Comparison of ENCODE assay signal across 1 cellular context in the genomic region with DNA sequence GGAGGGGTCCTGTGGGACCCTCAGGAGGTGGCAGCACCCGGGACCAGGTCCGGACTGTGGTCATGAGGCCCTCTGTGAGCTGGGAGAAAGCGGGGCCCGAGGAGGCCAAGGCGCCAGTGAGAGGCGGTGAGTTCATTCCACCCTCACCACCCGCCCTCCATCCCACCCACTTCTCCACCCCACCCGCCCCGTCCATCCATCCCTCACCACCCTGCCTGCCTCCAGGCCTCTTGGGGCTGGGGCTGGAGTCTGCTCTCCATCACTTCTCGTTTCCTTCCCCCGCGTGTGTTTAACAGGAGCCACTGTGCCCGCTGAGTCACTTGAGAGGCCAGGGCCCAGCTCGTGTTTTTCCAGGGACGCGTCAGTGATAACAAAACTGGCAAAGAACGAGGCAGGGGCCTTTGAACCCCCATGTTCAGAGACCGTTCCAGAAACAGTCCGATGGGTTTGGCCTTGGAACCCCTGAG.
TF ChIP-seq lines count a peak whose summit lies in the region.

No MANE protein-coding gene starts in this region.

TF ChIP-seq in H1, 55 proteins besides CTCF, POLR2A, EP300 and RAD21:
- TF ChIP-seq ASH2L (IDR thresholded peaks at IDR 0.05; ENCODE audit: low read length) = no peak
- TF ChIP-seq KDM1A (IDR thresholded peaks at IDR 0.05; ENCODE audit: borderline replicate concordance, low read length) = no peak
- no peak for TF ChIP-seq NRF1 (IDR thresholded peaks at IDR 0.05; ENCODE audit: low read depth, low read length)
- TF ChIP-seq SIN3A (conservative IDR thresholded peaks at IDR 0.05 in 1 of 2, IDR thresholded peaks at IDR 0.05 in 1 of 2; ENCODE audit: low read depth in 1 of 2, low read length in 2 of 2) = no peak
- no peak for TF ChIP-seq RXRA (IDR thresholded peaks at IDR 0.05; ENCODE audit: insufficient read depth, low read depth, low read length)
- no peak for TF ChIP-seq POLR2AphosphoS5 (IDR thresholded peaks at IDR 0.05; ENCODE audit: low read depth, low read length)
- TF ChIP-seq SP2 (IDR thresholded peaks at IDR 0.05; ENCODE audit: low read length) = no peak
- TF ChIP-seq RBBP5 (IDR thresholded peaks at IDR 0.05; ENCODE audit: borderline replicate concordance, low read depth, low read length) = no peak
- TF ChIP-seq KDM5A (IDR thresholded peaks at IDR 0.05; ENCODE audit: low read length) = no peak
- TF ChIP-seq, protein P1, sequence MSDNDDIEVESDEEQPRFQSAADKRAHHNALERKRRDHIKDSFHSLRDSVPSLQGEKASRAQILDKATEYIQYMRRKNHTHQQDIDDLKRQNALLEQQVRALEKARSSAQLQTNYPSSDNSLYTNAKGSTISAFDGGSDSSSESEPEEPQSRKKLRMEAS (IDR thresholded peaks at IDR 0.05) = no peak
- TF ChIP-seq, protein P2, sequence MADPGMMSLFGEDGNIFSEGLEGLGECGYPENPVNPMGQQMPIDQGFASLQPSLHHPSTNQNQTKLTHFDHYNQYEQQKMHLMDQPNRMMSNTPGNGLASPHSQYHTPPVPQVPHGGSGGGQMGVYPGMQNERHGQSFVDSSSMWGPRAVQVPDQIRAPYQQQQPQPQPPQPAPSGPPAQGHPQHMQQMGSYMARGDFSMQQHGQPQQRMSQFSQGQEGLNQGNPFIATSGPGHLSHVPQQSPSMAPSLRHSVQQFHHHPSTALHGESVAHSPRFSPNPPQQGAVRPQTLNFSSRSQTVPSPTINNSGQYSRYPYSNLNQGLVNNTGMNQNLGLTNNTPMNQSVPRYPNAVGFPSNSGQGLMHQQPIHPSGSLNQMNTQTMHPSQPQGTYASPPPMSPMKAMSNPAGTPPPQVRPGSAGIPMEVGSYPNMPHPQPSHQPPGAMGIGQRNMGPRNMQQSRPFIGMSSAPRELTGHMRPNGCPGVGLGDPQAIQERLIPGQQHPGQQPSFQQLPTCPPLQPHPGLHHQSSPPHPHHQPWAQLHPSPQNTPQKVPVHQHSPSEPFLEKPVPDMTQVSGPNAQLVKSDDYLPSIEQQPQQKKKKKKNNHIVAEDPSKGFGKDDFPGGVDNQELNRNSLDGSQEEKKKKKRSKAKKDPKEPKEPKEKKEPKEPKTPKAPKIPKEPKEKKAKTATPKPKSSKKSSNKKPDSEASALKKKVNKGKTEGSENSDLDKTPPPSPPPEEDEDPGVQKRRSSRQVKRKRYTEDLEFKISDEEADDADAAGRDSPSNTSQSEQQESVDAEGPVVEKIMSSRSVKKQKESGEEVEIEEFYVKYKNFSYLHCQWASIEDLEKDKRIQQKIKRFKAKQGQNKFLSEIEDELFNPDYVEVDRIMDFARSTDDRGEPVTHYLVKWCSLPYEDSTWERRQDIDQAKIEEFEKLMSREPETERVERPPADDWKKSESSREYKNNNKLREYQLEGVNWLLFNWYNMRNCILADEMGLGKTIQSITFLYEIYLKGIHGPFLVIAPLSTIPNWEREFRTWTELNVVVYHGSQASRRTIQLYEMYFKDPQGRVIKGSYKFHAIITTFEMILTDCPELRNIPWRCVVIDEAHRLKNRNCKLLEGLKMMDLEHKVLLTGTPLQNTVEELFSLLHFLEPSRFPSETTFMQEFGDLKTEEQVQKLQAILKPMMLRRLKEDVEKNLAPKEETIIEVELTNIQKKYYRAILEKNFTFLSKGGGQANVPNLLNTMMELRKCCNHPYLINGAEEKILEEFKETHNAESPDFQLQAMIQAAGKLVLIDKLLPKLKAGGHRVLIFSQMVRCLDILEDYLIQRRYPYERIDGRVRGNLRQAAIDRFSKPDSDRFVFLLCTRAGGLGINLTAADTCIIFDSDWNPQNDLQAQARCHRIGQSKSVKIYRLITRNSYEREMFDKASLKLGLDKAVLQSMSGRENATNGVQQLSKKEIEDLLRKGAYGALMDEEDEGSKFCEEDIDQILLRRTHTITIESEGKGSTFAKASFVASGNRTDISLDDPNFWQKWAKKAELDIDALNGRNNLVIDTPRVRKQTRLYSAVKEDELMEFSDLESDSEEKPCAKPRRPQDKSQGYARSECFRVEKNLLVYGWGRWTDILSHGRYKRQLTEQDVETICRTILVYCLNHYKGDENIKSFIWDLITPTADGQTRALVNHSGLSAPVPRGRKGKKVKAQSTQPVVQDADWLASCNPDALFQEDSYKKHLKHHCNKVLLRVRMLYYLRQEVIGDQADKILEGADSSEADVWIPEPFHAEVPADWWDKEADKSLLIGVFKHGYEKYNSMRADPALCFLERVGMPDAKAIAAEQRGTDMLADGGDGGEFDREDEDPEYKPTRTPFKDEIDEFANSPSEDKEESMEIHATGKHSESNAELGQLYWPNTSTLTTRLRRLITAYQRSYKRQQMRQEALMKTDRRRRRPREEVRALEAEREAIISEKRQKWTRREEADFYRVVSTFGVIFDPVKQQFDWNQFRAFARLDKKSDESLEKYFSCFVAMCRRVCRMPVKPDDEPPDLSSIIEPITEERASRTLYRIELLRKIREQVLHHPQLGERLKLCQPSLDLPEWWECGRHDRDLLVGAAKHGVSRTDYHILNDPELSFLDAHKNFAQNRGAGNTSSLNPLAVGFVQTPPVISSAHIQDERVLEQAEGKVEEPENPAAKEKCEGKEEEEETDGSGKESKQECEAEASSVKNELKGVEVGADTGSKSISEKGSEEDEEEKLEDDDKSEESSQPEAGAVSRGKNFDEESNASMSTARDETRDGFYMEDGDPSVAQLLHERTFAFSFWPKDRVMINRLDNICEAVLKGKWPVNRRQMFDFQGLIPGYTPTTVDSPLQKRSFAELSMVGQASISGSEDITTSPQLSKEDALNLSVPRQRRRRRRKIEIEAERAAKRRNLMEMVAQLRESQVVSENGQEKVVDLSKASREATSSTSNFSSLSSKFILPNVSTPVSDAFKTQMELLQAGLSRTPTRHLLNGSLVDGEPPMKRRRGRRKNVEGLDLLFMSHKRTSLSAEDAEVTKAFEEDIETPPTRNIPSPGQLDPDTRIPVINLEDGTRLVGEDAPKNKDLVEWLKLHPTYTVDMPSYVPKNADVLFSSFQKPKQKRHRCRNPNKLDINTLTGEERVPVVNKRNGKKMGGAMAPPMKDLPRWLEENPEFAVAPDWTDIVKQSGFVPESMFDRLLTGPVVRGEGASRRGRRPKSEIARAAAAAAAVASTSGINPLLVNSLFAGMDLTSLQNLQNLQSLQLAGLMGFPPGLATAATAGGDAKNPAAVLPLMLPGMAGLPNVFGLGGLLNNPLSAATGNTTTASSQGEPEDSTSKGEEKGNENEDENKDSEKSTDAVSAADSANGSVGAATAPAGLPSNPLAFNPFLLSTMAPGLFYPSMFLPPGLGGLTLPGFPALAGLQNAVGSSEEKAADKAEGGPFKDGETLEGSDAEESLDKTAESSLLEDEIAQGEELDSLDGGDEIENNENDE (IDR thresholded peaks at IDR 0.05; ENCODE audit: insufficient replicate concordance, low read length) = no peak
- TF ChIP-seq EZH2 (IDR thresholded peaks at IDR 0.05; ENCODE audit: low read depth, low read length, severe bottlenecking) = no peak
- TF ChIP-seq NANOG (IDR thresholded peaks at IDR 0.05; ENCODE audit: insufficient read depth, low read depth, low read length, poor library complexity, severe bottlenecking) = no peak
TF ChIP-seq in H1: peak in this region for 0.
